24 cellular contexts compared by ENCODE assay signal in genomic region chr18:75129717-75130477, GRCh38.
"Had no signal": no experiment of that assay in that cellular context is flagged by ENCODE, and none has a peak within 500 bp of the region (broad histone marks: within the 10 kb centered on the region; RNA-seq: fewer than 3 reads in every experiment).

No MANE protein-coding gene starts in this region.

- H3K9me3 ChIP-seq: prostate gland, stomach had no signal

- H3K4me1 ChIP-seq: prostate gland had no signal

- H3K9me3 Mint-ChIP-seq: activated CD8-positive, alpha-beta T cell treated with anti-CD3 and anti-CD28 coated beads for 36 hours; activated naive CD8-positive, alpha-beta T cell treated with anti-CD3 and anti-CD28 coated beads for 36 hours; nephron; T-cell had no signal

- H3K27ac ChIP-seq: epithelial cell of prostate, prostate gland, skin epidermis, stomach had no signal

- H3K27me3 ChIP-seq: stomach had no signal

- H3K36me3 Mint-ChIP-seq: activated naive CD8-positive, alpha-beta T cell treated with anti-CD3 and anti-CD28 coated beads for 36 hours; T-cell had no signal

- DNase-seq: activated CD4-positive, alpha-beta T cell treated with anti-CD3 and anti-CD28 coated beads for 48 hours; activated CD4-positive, CD25-positive, alpha-beta regulatory T cell; activated CD8-positive, alpha-beta T cell treated with anti-CD3 and anti-CD28 coated beads for 36 hours; activated gamma-delta T cell treated with Interleukin-2 at 50 U/mL for 16 hours; activated naive CD8-positive, alpha-beta T cell treated with anti-CD3 and anti-CD28 coated beads for 36 hours; amniotic stem cell; caudate nucleus; dorsolateral prefrontal cortex; foreskin melanocyte; hypothalamus; islet precursor cell; midbrain; nucleus accumbens; stimulated activated CD4-positive, alpha-beta T cell treated with anti-CD3 and anti-CD28 coated beads, Interleukin-15, amount 100 ng/mL, for 24 hours; stimulated activated CD4-positive, alpha-beta T cell treated with anti-CD3 and anti-CD28 coated beads, Interleukin-2, amount 100 ng/mL, for 48 hours; stomach; T-cell had no signal

- H3K4me1 Mint-ChIP-seq: activated naive CD8-positive, alpha-beta T cell treated with anti-CD3 and anti-CD28 coated beads for 36 hours; endodermal cell had no signal

- ATAC-seq: activated CD8-positive, alpha-beta T cell treated with anti-CD3 and anti-CD28 coated beads for 36 hours; right cardiac atrium; SK-N-SH treated with all-trans-retinoic acid at 6 μM for 48 hours; T-cell had no signal

- H3K4me3 Mint-ChIP-seq: activated CD8-positive, alpha-beta T cell treated with anti-CD3 and anti-CD28 coated beads for 36 hours; activated naive CD8-positive, alpha-beta T cell treated with anti-CD3 and anti-CD28 coated beads for 36 hours; endodermal cell; T-cell had no signal

- H3K36me3 ChIP-seq: prostate gland, stomach had no signal

- H3K4me3 ChIP-seq: prostate gland, skin epidermis had no signal

- H3K27ac Mint-ChIP-seq: activated CD8-positive, alpha-beta T cell treated with anti-CD3 and anti-CD28 coated beads for 36 hours; activated naive CD8-positive, alpha-beta T cell treated with anti-CD3 and anti-CD28 coated beads for 36 hours; endodermal cell had no signal
